ENCODE assay signal across 20 cellular contexts in the genomic region with DNA sequence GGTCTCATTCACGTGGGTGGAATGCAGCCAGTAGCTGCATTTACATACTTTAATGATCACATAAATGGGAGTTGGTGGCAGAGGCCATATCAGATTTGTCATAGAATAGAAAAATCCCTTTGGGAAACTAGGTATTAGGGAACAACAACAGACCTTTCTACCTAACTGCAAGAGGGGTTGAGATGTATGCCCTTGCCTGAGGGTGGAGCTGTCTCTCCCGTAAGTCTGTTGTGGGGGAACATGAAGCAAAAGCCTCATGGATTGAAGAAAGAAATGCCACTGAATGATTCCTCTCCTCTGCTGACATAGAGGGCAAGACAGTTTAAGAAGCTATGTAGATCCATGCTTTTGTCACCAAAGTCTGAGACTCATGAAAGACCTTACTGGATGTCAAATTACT.
"Had no signal": no experiment of that assay in that cellular context is flagged by ENCODE, and none has a peak within 500 bp of the region (broad histone marks: within the 10 kb centered on the region; RNA-seq: fewer than 3 reads in every experiment).

No MANE protein-coding gene starts in this region.

- H3K4me1 Mint-ChIP-seq: activated T-helper 17 cell treated with anti-CD3 and anti-CD28 coated beads, Interleukin-2, amount 50 U/mL, for 72 hours; naive B cell; stimulated activated memory B cell treated with anti-CD40 and anti-IgM and Interleukin-4, amounts not matched to agents 10 μg/mL and 1 μg/mL and 100 μg/mL, for 72 hours had no signal

- H3K36me3 ChIP-seq: heart left ventricle, lower lobe of right lung, sigmoid colon, stomach, suprapubic skin, tibial nerve had no signal

- H3K4me1 ChIP-seq: heart left ventricle, lower lobe of right lung, sigmoid colon, stomach, suprapubic skin, tibial nerve had no signal

- H3K4me3 Mint-ChIP-seq: activated T-cell treated with anti-CD3 and anti-CD28 coated beads, Interleukin-2, amount 50 U/mL, for 24 hours; activated T-helper 17 cell treated with anti-CD3 and anti-CD28 coated beads, Interleukin-2, amount 50 U/mL, for 72 hours; brain; naive B cell; neural crest cell; stimulated activated memory B cell treated with anti-CD40 and anti-IgM and Interleukin-4, amounts not matched to agents 10 μg/mL and 1 μg/mL and 100 μg/mL, for 72 hours had no signal

- H3K36me3 Mint-ChIP-seq: activated naive CD4-positive, alpha-beta T cell treated with anti-CD3 and anti-CD28 coated beads, Interleukin-2, amount 50 U/mL, for 72 hours; brain; naive B cell; stimulated activated memory B cell treated with anti-CD40 and anti-IgM and Interleukin-4, amounts not matched to agents 10 μg/mL and 1 μg/mL and 100 μg/mL, for 72 hours had no signal

- DNase-seq: activated CD8-positive, alpha-beta memory T cell treated with anti-CD3 and anti-CD28 coated beads for 24 hours; activated CD8-positive, alpha-beta memory T cell treated with anti-CD3 and anti-CD28 coated beads, Interleukin-2, amount 50 U/mL, for 4 hours; activated T-cell treated with anti-CD3 and anti-CD28 coated beads, Interleukin-2, amount 50 U/mL, for 24 hours; aorta; heart left ventricle; kidney; lower lobe of right lung; naive B cell; occipital lobe; sigmoid colon; stimulated activated CD4-positive, alpha-beta T cell treated with anti-CD3 and anti-CD28 coated beads, Interleukin-15, amount 100 ng/mL, for 24 hours; stomach had no signal

- H3K27me3 ChIP-seq: heart left ventricle, sigmoid colon, suprapubic skin, tibial nerve had no signal

- H3K27ac ChIP-seq: heart left ventricle, lower lobe of right lung, sigmoid colon, stomach, suprapubic skin, tibial nerve had no signal

- H3K9me3 ChIP-seq: lower lobe of right lung, suprapubic skin had no signal

- H3K27me3 Mint-ChIP-seq: activated T-cell treated with anti-CD3 and anti-CD28 coated beads, Interleukin-2, amount 50 U/mL, for 24 hours; stimulated activated memory B cell treated with anti-CD40 and anti-IgM and Interleukin-4, amounts not matched to agents 10 μg/mL and 1 μg/mL and 100 μg/mL, for 72 hours had no signal

- H3K4me3 ChIP-seq: heart left ventricle, lower lobe of right lung, sigmoid colon, smooth muscle cell, stomach, suprapubic skin, tibial nerve had no signal

- H3K27ac Mint-ChIP-seq: activated naive CD4-positive, alpha-beta T cell treated with anti-CD3 and anti-CD28 coated beads, Interleukin-2, amount 50 U/mL, for 72 hours; activated T-cell treated with anti-CD3 and anti-CD28 coated beads, Interleukin-2, amount 50 U/mL, for 24 hours; activated T-helper 17 cell treated with anti-CD3 and anti-CD28 coated beads, Interleukin-2, amount 50 U/mL, for 72 hours; brain; naive B cell; stimulated activated memory B cell treated with anti-CD40 and anti-IgM and Interleukin-4, amounts not matched to agents 10 μg/mL and 1 μg/mL and 100 μg/mL, for 72 hours had no signal
